In genomic region chr20:21017381-21018085, GRCh38 we compare ENCODE assay signal across 1 cellular context.
TF ChIP-seq lines count a peak whose summit lies in the region.

No MANE protein-coding gene starts in this region.

TF ChIP-seq in HepG2, 621 proteins besides CTCF, POLR2A, EP300 and RAD21 (continued from another document and continues in another):
- TF ChIP-seq ZBTB34 (CRISPR knock-in tag; IDR thresholded peaks at IDR 0.05) (no peak), ZNF34 (CRISPR knock-in tag; IDR thresholded peaks at IDR 0.05; ENCODE audit: borderline replicate concordance) (no peak), KLF15 (CRISPR knock-in tag; IDR thresholded peaks at IDR 0.05; ENCODE audit: borderline replicate concordance) (no peak), ZBTB7B (CRISPR knock-in tag; IDR thresholded peaks at IDR 0.05) (peak; percentile 96), JDP2 (CRISPR knock-in tag; IDR thresholded peaks at IDR 0.05; ENCODE audit: borderline replicate concordance) (no peak), GLI4 (CRISPR knock-in tag; IDR thresholded peaks at IDR 0.05; ENCODE audit: borderline replicate concordance) (no peak), ZNF484 (CRISPR knock-in tag; IDR thresholded peaks at IDR 0.05; ENCODE audit: borderline replicate concordance, low read depth) (no peak), ZGPAT (CRISPR knock-in tag; IDR thresholded peaks at IDR 0.05) (peak; percentile 70; the same call in 1 of the 2 replicates), NR2F6 (IDR thresholded peaks at IDR 0.05) (peak; percentile 65), NR2F6 (CRISPR knock-in tag; IDR thresholded peaks at IDR 0.05) (peak; percentile 83), MIER2 (CRISPR knock-in tag; IDR thresholded peaks at IDR 0.05) (peak; percentile 71), SP140L (CRISPR knock-in tag; IDR thresholded peaks at IDR 0.05; ENCODE audit: borderline replicate concordance) (no peak), ZNF740 (CRISPR knock-in tag; IDR thresholded peaks at IDR 0.05) (no peak), ZNF446 (CRISPR knock-in tag; IDR thresholded peaks at IDR 0.05) (no peak), GATA4 (IDR thresholded peaks at IDR 0.05; ENCODE audit: borderline replicate concordance, low read depth) (peak; percentile 98), YEATS2 (CRISPR knock-in tag; IDR thresholded peaks at IDR 0.05; ENCODE audit: borderline replicate concordance) (no peak), TBX2 (CRISPR knock-in tag; IDR thresholded peaks at IDR 0.05; ENCODE audit: borderline replicate concordance) (peak; percentile 96), KDM2A (CRISPR knock-in tag; IDR thresholded peaks at IDR 0.05; ENCODE audit: borderline replicate concordance, low read depth) (peak; percentile 33; the same call in 1 of the 2 replicates), HDAC6 (IDR thresholded peaks at IDR 0.05; ENCODE audit: low read depth, low read length) (no peak), NR3C1 (CRISPR knock-in tag; IDR thresholded peaks at IDR 0.05) (no peak), ETS1 (CRISPR knock-in tag; IDR thresholded peaks at IDR 0.05) (no peak), ZNF737 (CRISPR knock-in tag; IDR thresholded peaks at IDR 0.05; ENCODE audit: borderline replicate concordance) (no peak), SMAD1 (CRISPR knock-in tag; IDR thresholded peaks at IDR 0.05; ENCODE audit: borderline replicate concordance, low read depth) (no peak), ONECUT2 (CRISPR knock-in tag; IDR thresholded peaks at IDR 0.05) (no peak), RORA (CRISPR knock-in tag; IDR thresholded peaks at IDR 0.05) (no peak), ETV5 (CRISPR knock-in tag; IDR thresholded peaks at IDR 0.05; ENCODE audit: borderline replicate concordance) (peak; percentile 97), ZNF784 (CRISPR knock-in tag; IDR thresholded peaks at IDR 0.05; ENCODE audit: borderline replicate concordance) (no peak), PCBP1 (IDR thresholded peaks at IDR 0.05; ENCODE audit: borderline replicate concordance, low read depth, low read length) (no peak), SNAPC4 (CRISPR knock-in tag; IDR thresholded peaks at IDR 0.05) (no peak), REXO4 (CRISPR knock-in tag; IDR thresholded peaks at IDR 0.05; ENCODE audit: borderline replicate concordance) (no peak), MBD4 (IDR thresholded peaks at IDR 0.05; ENCODE audit: borderline replicate concordance, low read length) (no peak)
- TF ChIP-seq, protein P1, sequence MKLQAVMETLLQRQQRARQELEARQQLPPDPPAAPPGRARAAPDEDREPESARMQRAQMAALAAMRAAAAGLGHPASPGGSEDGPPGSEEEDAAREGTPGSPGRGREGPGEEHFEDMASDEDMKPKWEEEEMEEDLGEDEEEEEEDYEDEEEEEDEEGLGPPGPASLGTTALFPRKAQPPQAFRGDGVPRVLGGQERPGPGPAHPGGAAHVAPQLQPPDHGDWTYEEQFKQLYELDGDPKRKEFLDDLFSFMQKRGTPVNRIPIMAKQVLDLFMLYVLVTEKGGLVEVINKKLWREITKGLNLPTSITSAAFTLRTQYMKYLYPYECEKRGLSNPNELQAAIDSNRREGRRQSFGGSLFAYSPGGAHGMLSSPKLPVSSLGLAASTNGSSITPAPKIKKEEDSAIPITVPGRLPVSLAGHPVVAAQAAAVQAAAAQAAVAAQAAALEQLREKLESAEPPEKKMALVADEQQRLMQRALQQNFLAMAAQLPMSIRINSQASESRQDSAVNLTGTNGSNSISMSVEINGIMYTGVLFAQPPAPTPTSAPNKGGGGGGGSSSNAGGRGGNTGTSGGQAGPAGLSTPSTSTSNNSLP (IDR thresholded peaks at IDR 0.05; ENCODE audit: low read depth, low read length): no peak; the same call in 1 of the 2 replicates
- TF ChIP-seq, protein P2, sequence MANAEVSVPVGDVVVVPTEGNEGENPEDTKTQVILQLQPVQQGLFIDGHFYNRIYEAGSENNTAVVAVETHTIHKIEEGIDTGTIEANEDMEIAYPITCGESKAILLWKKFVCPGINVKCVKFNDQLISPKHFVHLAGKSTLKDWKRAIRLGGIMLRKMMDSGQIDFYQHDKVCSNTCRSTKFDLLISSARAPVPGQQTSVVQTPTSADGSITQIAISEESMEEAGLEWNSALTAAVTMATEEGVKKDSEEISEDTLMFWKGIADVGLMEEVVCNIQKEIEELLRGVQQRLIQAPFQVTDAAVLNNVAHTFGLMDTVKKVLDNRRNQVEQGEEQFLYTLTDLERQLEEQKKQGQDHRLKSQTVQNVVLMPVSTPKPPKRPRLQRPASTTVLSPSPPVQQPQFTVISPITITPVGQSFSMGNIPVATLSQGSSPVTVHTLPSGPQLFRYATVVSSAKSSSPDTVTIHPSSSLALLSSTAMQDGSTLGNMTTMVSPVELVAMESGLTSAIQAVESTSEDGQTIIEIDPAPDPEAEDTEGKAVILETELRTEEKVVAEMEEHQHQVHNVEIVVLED (CRISPR knock-in tag; IDR thresholded peaks at IDR 0.05; ENCODE audit: borderline replicate concordance): no peak
- TF ChIP-seq, protein P3, sequence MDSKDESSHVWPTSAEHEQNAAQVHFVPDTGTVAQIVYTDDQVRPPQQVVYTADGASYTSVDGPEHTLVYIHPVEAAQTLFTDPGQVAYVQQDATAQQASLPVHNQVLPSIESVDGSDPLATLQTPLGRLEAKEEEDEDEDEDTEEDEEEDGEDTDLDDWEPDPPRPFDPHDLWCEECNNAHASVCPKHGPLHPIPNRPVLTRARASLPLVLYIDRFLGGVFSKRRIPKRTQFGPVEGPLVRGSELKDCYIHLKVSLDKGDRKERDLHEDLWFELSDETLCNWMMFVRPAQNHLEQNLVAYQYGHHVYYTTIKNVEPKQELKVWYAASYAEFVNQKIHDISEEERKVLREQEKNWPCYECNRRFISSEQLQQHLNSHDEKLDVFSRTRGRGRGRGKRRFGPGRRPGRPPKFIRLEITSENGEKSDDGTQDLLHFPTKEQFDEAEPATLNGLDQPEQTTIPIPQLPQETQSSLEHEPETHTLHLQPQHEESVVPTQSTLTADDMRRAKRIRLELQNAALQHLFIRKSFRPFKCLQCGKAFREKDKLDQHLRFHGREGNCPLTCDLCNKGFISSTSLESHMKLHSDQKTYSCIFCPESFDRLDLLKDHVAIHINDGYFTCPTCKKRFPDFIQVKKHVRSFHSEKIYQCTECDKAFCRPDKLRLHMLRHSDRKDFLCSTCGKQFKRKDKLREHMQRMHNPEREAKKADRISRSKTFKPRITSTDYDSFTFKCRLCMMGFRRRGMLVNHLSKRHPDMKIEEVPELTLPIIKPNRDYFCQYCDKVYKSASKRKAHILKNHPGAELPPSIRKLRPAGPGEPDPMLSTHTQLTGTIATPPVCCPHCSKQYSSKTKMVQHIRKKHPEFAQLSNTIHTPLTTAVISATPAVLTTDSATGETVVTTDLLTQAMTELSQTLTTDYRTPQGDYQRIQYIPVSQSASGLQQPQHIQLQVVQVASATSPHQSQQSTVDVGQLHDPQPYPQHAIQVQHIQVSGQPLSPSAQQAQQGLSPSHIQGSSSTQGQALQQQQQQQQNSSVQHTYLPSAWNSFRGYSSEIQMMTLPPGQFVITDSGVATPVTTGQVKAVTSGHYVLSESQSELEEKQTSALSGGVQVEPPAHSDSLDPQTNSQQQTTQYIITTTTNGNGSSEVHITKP (CRISPR knock-in tag; IDR thresholded peaks at IDR 0.05; ENCODE audit: low read depth): no peak
- TF ChIP-seq, protein P4, sequence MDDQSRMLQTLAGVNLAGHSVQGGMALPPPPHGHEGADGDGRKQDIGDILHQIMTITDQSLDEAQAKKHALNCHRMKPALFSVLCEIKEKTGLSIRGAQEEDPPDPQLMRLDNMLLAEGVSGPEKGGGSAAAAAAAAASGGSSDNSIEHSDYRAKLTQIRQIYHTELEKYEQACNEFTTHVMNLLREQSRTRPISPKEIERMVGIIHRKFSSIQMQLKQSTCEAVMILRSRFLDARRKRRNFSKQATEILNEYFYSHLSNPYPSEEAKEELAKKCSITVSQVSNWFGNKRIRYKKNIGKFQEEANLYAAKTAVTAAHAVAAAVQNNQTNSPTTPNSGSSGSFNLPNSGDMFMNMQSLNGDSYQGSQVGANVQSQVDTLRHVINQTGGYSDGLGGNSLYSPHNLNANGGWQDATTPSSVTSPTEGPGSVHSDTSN (CRISPR knock-in tag; IDR thresholded peaks at IDR 0.05; ENCODE audit: borderline replicate concordance): no peak
- TF ChIP-seq, protein P5, sequence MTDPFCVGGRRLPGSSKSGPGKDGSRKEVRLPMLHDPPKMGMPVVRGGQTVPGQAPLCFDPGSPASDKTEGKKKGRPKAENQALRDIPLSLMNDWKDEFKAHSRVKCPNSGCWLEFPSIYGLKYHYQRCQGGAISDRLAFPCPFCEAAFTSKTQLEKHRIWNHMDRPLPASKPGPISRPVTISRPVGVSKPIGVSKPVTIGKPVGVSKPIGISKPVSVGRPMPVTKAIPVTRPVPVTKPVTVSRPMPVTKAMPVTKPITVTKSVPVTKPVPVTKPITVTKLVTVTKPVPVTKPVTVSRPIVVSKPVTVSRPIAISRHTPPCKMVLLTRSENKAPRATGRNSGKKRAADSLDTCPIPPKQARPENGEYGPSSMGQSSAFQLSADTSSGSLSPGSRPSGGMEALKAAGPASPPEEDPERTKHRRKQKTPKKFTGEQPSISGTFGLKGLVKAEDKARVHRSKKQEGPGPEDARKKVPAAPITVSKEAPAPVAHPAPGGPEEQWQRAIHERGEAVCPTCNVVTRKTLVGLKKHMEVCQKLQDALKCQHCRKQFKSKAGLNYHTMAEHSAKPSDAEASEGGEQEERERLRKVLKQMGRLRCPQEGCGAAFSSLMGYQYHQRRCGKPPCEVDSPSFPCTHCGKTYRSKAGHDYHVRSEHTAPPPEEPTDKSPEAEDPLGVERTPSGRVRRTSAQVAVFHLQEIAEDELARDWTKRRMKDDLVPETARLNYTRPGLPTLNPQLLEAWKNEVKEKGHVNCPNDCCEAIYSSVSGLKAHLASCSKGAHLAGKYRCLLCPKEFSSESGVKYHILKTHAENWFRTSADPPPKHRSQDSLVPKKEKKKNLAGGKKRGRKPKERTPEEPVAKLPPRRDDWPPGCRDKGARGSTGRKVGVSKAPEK (CRISPR knock-in tag; IDR thresholded peaks at IDR 0.05; ENCODE audit: borderline replicate concordance): no peak
